ENCODE assay signal across 8 cellular contexts in genomic region chr3:44861412-44862220, GRCh38. TPM values are rescaled to one million over a fixed set of nuclear protein-coding genes. Genes with fewer than 3 reads are reported as not detected.
DNase-seq lines count a peak whose midpoint lies in the region; ATAC-seq lines count a peak whose summit lies in the region.

Gene TMEM42, plus strand, starts transcription at chr3:44861912. Its CDS starts 13 bp downstream, at chr3:44861925.

- H3K4me3 ChIP-seq in Karpas-422 (ENCODE audit: low read length) = peak within 1 kb of the TSS; percentile 68
- peak within 1 kb of the TSS; percentile 57 for H3K4me3 ChIP-seq in SJCRH30
- peak within 1 kb of the TSS in 1 of 2 donors; percentile 92 for H3K4me3 ChIP-seq in neuronal stem cell (ENCODE audit: low read length in 2 of 2)
- H3K4me3 ChIP-seq in subcutaneous abdominal adipose tissue (ENCODE audit: low read depth in 1 of 5, low read length in 5 of 5) = peak within 1 kb of the TSS; percentile 80 to 93 (median 85)

- no peak within 1 kb of the TSS for H3K14ac ChIP-seq in neuronal stem cell (ENCODE audit: low read length)

- no CpG with 5 or more reads among the region's 90 CpGs for WGBS in neuronal stem cell (ENCODE audit: extremely low coverage in 2 of 2, insufficient read length in 2 of 2, insufficient replicate concordance in 1 of 2), 2 donors

- H2AFZ ChIP-seq in Karpas-422 (ENCODE audit: low read length) (peak within 1 kb of the TSS; percentile 75; the same call in 1 of the 2 replicates), neuronal stem cell (ENCODE audit: low read length) (no peak within 1 kb of the TSS)

- H3K4me2 ChIP-seq in Karpas-422 (ENCODE audit: low read depth, low read length, poor library complexity, severe bottlenecking) (peak within 1 kb of the TSS; percentile 83), neuronal stem cell (ENCODE audit: insufficient read depth, low read length, poor library complexity, severe bottlenecking) (peak within 1 kb of the TSS; percentile 70)

- H2BK120ac ChIP-seq in neuronal stem cell (ENCODE audit: low read depth, low read length) = no peak within 1 kb of the TSS

- ATAC-seq in GM21723 (IDR thresholded peaks at IDR 0.05; ENCODE audit: unreplicated experiment) = peak; percentile 96

- H3K4me1 ChIP-seq in Karpas-422 (ENCODE audit: low read length) (peaks cover 15% of the 10 kb centered on the region), SJCRH30 (peaks cover 5% of the 10 kb centered on the region; the same call in 1 of the 2 replicates), neuronal stem cell (ENCODE audit: control insufficient read depth in 2 of 2, insufficient read depth in 1 of 2, low read depth in 1 of 2, low read length in 2 of 2) (peaks cover 0 to 4% of the 10 kb centered on the region in 2 donors), subcutaneous abdominal adipose tissue (ENCODE audit: control insufficient read depth in 5 of 5, insufficient read depth in 5 of 5, low read length in 5 of 5) (peaks cover 2 to 14% (median 13%) of the 10 kb centered on the region in 5 donors)

- H4K20me1 ChIP-seq in Karpas-422 (ENCODE audit: insufficient read depth, low read depth, low read length) = no peaks in the 10 kb centered on the region

- H3K9me2 ChIP-seq in Karpas-422 (replicated peaks; ENCODE audit: insufficient read depth, low read length) = no peaks in the 10 kb centered on the region

- H3K9me3 ChIP-seq in Karpas-422 (ENCODE audit: low read length) (no peaks in the 10 kb centered on the region), SJCRH30 (replicated peaks) (no peaks in the 10 kb centered on the region), neuronal stem cell (replicated peaks in 1 of 2; ENCODE audit: control insufficient read depth in 2 of 2, insufficient read depth in 1 of 2, low read depth in 1 of 2, low read length in 2 of 2) (no peaks in the 10 kb centered on the region), subcutaneous abdominal adipose tissue (ENCODE audit: control insufficient read depth in 5 of 5, low read length in 5 of 5) (peaks cover 0 to 5% (median 0%) of the 10 kb centered on the region in 5 donors)

- H4K91ac ChIP-seq in neuronal stem cell (ENCODE audit: low read depth, low read length, poor library complexity) = no peak within 1 kb of the TSS

- no peak within 1 kb of the TSS for H2AK5ac ChIP-seq in neuronal stem cell (ENCODE audit: low read depth, low read length)

- DNase-seq in EH (ENCODE audit: low read depth) (peak; percentile 88), Karpas-422 (peak; percentile 97), SJCRH30 (peak; percentile 47 to 60), foreskin melanocyte (peak; percentile 81), neuronal stem cell (ENCODE audit: low spot score) (peak; percentile 83)
- peak; percentile 89 for DNase-seq in activated naive CD4-positive, alpha-beta T cell treated with Interleukin-2 at 50 U/mL for 16 hours

- no peaks in the 10 kb centered on the region for H3K36me3 ChIP-seq in Karpas-422 (ENCODE audit: insufficient read depth, low read length)
- peaks cover 25% of the 10 kb centered on the region; the same call in 1 of the 2 replicates for H3K36me3 ChIP-seq in SJCRH30
- peaks cover 6 to 74% of the 10 kb centered on the region in 2 donors for H3K36me3 ChIP-seq in neuronal stem cell (replicated peaks in 1 of 2; ENCODE audit: control insufficient read depth in 2 of 2, insufficient read depth in 2 of 2, low read length in 2 of 2)
- peaks cover 0 to 9% (median 5%) of the 10 kb centered on the region in 5 donors for H3K36me3 ChIP-seq in subcutaneous abdominal adipose tissue (ENCODE audit: control insufficient read depth in 5 of 5, insufficient read depth in 5 of 5, low read length in 5 of 5)

- H3K27ac ChIP-seq in Karpas-422 (ENCODE audit: low read length) (peak within 1 kb of the TSS; percentile 56; the same call in 1 of the 2 replicates), SJCRH30 (peak within 1 kb of the TSS; percentile 27; the same call in 1 of the 2 replicates), neuronal stem cell (replicated peaks; ENCODE audit: low read length) (peak within 1 kb of the TSS; percentile 74), subcutaneous abdominal adipose tissue (ENCODE audit: low read depth, low read length) (peak within 1 kb of the TSS; percentile 84)

- no peak within 1 kb of the TSS for H2BK15ac ChIP-seq in neuronal stem cell (ENCODE audit: low read length)

- peak within 1 kb of the TSS; percentile 29 for H3K4ac ChIP-seq in neuronal stem cell (ENCODE audit: low read length)

- no peak within 1 kb of the TSS for H4K8ac ChIP-seq in neuronal stem cell (ENCODE audit: low read depth, low read length)

- no peak within 1 kb of the TSS for H2BK12ac ChIP-seq in neuronal stem cell (ENCODE audit: low read length)

- H2BK5ac ChIP-seq in neuronal stem cell (ENCODE audit: low read length) = no peak within 1 kb of the TSS

- H3K23ac ChIP-seq in neuronal stem cell (ENCODE audit: low read depth, low read length, poor library complexity) = no peak within 1 kb of the TSS

- H3K27me3 ChIP-seq in Karpas-422 (ENCODE audit: low read length) (no peaks in the 10 kb centered on the region), SJCRH30 (no peaks in the 10 kb centered on the region), neuronal stem cell (ENCODE audit: control insufficient read depth in 3 of 3, insufficient read depth in 3 of 3, low read depth in 1 of 3, low read length in 3 of 3) (no peaks in the 10 kb centered on the region), subcutaneous abdominal adipose tissue (ENCODE audit: control insufficient read depth in 5 of 5, insufficient read depth in 4 of 5, low read length in 5 of 5) (no peaks in the 10 kb centered on the region)

- peak within 1 kb of the TSS; percentile 93 for H3K18ac ChIP-seq in neuronal stem cell (ENCODE audit: low read length)

- peaks cover 14% of the 10 kb centered on the region for H3K79me2 ChIP-seq in Karpas-422 (ENCODE audit: low read length)

- H3K79me1 ChIP-seq in neuronal stem cell (ENCODE audit: low read depth, low read length) = no peaks in the 10 kb centered on the region

- peak within 1 kb of the TSS; percentile 71 for H3K9ac ChIP-seq in Karpas-422 (ENCODE audit: low read length)
- H3K9ac ChIP-seq in neuronal stem cell (ENCODE audit: low read depth, low read length, poor library complexity) = peak within 1 kb of the TSS; percentile 84
- peak within 1 kb of the TSS; percentile 75 to 96 (median 87) for H3K9ac ChIP-seq in subcutaneous abdominal adipose tissue (ENCODE audit: low read length in 5 of 5)

RNA-seq across cellular contexts. Expression of gene TMEM42, which starts in this region (rescaled TPM):
- total RNA-seq in Karpas-422 (2014; rRNA removed; shearing (Covaris generic); ENCODE audit: low replicate concordance) = 19.2 and 42.1 TPM in 2 replicates
- total RNA-seq in SJCRH30 (2014; rRNA removed; shearing (Covaris generic)) = 1.6 TPM in 2 replicates
- polyA plus RNA-seq in neuronal stem cell (2013, experiment 1 of 2) = 24.1 TPM
- polyA plus RNA-seq in neuronal stem cell (2013, experiment 2 of 2) = 24.5 TPM

Comparison
In these comparisons a context has a peak if more than half of its experiments do, and no peak if none do; other contexts are left out.
1. H3K27ac ChIP-seq: peak in every context shown above with its lines; median percentile 84 in subcutaneous abdominal adipose tissue; 74 in neuronal stem cell; 56 in Karpas-422; 27 in SJCRH30.